ENCODE assay signal across 23 cellular contexts in the genomic region with DNA sequence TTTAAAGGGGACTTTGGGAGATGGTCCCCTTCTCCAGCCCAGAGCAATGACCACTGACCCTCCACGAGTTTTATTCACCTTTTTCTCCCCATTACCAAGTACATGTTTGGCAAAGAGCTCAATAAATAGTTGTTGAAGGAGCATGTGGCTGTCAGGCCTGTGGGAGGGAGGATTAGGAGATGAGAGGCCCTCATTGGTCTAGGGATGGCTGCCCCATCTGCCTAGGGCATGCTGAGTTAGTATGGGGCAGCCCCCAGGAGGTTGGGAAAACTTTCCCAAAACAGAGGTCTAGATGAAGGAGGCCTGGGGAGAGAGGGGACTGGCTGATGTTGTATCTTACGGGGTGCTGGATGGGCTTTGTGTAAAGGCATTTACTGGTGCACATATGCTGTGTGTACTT.
"Had no signal": no experiment of that assay in that cellular context is flagged by ENCODE, and none has a peak within 500 bp of the region (broad histone marks: within the 10 kb centered on the region; RNA-seq: fewer than 3 reads in every experiment).

No MANE protein-coding gene starts in this region.

- DNase-seq: activated CD4-positive, alpha-beta T cell treated with anti-CD3 and anti-CD28 coated beads, Interleukin-2, amount 10 ng/mL, durations not matched to agents 24 days and 14 days; activated CD8-positive, alpha-beta T cell treated with anti-CD3 and anti-CD28 coated beads for 36 hours; activated naive CD4-positive, alpha-beta T cell treated with Interleukin-2 at 50 U/mL for 16 hours; activated naive CD8-positive, alpha-beta T cell treated with anti-CD3 and anti-CD28 coated beads, Interleukin-2, amount 10 ng/mL, durations not matched to agents 7 days and 5 days; activated T-cell treated with anti-CD3 and anti-CD28 coated beads, Interleukin-2, amount 50 U/mL, for 1 hour; body of pancreas; caudate nucleus; erythroblast; head of caudate nucleus; kidney; nephron progenitor cell; occipital lobe; stimulated activated CD4-positive, alpha-beta T cell treated with anti-CD3 and anti-CD28 coated beads, Interleukin-2, amount 100 ng/mL, for 24 hours; T1000; transverse colon had no signal

- H3K4me3 ChIP-seq: body of pancreas, lung, prostate gland, right atrium auricular region, suprapubic skin, transverse colon, vagina had no signal

- H3K27ac ChIP-seq: prostate gland, right atrium auricular region, suprapubic skin, transverse colon, vagina had no signal

- H3K27me3 ChIP-seq: body of pancreas, right atrium auricular region, suprapubic skin, transverse colon, vagina had no signal

- ATAC-seq: activated CD8-positive, alpha-beta T cell treated with anti-CD3 and anti-CD28 coated beads for 36 hours; body of pancreas; left lobe of liver had no signal

- H3K27me3 Mint-ChIP-seq: activated CD4-positive, alpha-beta T cell treated with anti-CD3 and anti-CD28 coated beads, Interleukin-2, amount 10 ng/mL, durations not matched to agents 24 days and 14 days; activated CD8-positive, alpha-beta T cell treated with anti-CD3 and anti-CD28 coated beads for 36 hours; activated naive CD8-positive, alpha-beta T cell treated with anti-CD3 and anti-CD28 coated beads, Interleukin-2, amount 10 ng/mL, durations not matched to agents 7 days and 5 days; stimulated activated naive CD8-positive, alpha-beta T cell treated with anti-CD3 and anti-CD28 coated beads, Interleukin-15, Interleukin-2, amounts not matched to agents 100 ng/mL and 50 ng/mL, for 24 hours had no signal

- H3K4me1 ChIP-seq: prostate gland had no signal

- H3K36me3 ChIP-seq: prostate gland, right atrium auricular region, transverse colon, vagina had no signal

- H3K9me3 ChIP-seq: body of pancreas, prostate gland, right atrium auricular region, suprapubic skin, transverse colon, vagina had no signal

- H3K27ac Mint-ChIP-seq: activated CD4-positive, alpha-beta T cell treated with anti-CD3 and anti-CD28 coated beads, Interleukin-2, amount 10 ng/mL, durations not matched to agents 24 days and 14 days; activated naive CD8-positive, alpha-beta T cell treated with anti-CD3 and anti-CD28 coated beads, Interleukin-2, amount 10 ng/mL, durations not matched to agents 7 days and 5 days; activated T-helper 2 cell treated with anti-CD3 and anti-CD28 coated beads, Interferon-gamma antibody, Interleukin-2, Interleukin-4, amounts not matched to agents 10 μg/mL and 5 μg/mL and 100 μg/mL, durations not matched to agents 14 hours and 24 hours and 36 hours; nephron progenitor cell; stimulated activated naive CD8-positive, alpha-beta T cell treated with anti-CD3 and anti-CD28 coated beads, Interleukin-15, Interleukin-2, amounts not matched to agents 100 ng/mL and 50 ng/mL, for 24 hours had no signal

- H3K4me3 Mint-ChIP-seq: activated CD4-positive, alpha-beta T cell treated with anti-CD3 and anti-CD28 coated beads, Interleukin-2, amount 10 ng/mL, durations not matched to agents 24 days and 14 days; activated CD8-positive, alpha-beta T cell treated with anti-CD3 and anti-CD28 coated beads for 36 hours; activated naive CD8-positive, alpha-beta T cell treated with anti-CD3 and anti-CD28 coated beads, Interleukin-2, amount 10 ng/mL, durations not matched to agents 7 days and 5 days; stimulated activated naive CD8-positive, alpha-beta T cell treated with anti-CD3 and anti-CD28 coated beads, Interleukin-15, Interleukin-2, amounts not matched to agents 100 ng/mL and 50 ng/mL, for 24 hours had no signal

- H3K9me3 Mint-ChIP-seq: activated CD4-positive, alpha-beta T cell treated with anti-CD3 and anti-CD28 coated beads, Interleukin-2, amount 10 ng/mL, durations not matched to agents 24 days and 14 days; activated CD8-positive, alpha-beta T cell treated with anti-CD3 and anti-CD28 coated beads for 36 hours; activated naive CD8-positive, alpha-beta T cell treated with anti-CD3 and anti-CD28 coated beads, Interleukin-2, amount 10 ng/mL, durations not matched to agents 7 days and 5 days; activated T-helper 2 cell treated with anti-CD3 and anti-CD28 coated beads, Interferon-gamma antibody, Interleukin-2, Interleukin-4, amounts not matched to agents 10 μg/mL and 5 μg/mL and 100 μg/mL, durations not matched to agents 14 hours and 24 hours and 36 hours; nephron progenitor cell; stimulated activated naive CD8-positive, alpha-beta T cell treated with anti-CD3 and anti-CD28 coated beads, Interleukin-15, Interleukin-2, amounts not matched to agents 100 ng/mL and 50 ng/mL, for 24 hours had no signal
